ENCODE assay signal across 8 cellular contexts in genomic region chr12:43758728-43759563, GRCh38. TPM values are rescaled to one million over a fixed set of nuclear protein-coding genes. Genes with fewer than 3 reads are reported as not detected.
DNase-seq lines count a peak whose midpoint lies in the region; ATAC-seq and TF ChIP-seq lines count a peak whose summit lies in the region.

IRAK4 (plus strand) TSS chr12:43758951; CDS start chr12:43768112, 9,161 bp downstream.
PUS7L (minus strand) TSS chr12:43758790; CDS start chr12:43755245, 3,545 bp downstream.

- POLR2A ChIA-PET in activated CD4-positive, alpha-beta T cell treated with anti-CD3 and anti-CD28 coated beads, Interleukin-2, amount 10 ng/mL, durations not matched to agents 7 days and 5 days (lab: Charles Lee): interaction anchor here (1.6 kb wide), 1 partner anchor 47 kb away, joined by 4 read pairs; the partner anchor contains the start of gene TWF1

- H3K4me2 ChIP-seq in BLaER1 treated with 17β-estradiol and CSF1 and Interleukin-3, amounts not matched to agents 10 nM and 100 nM: peak within 1 kb of the TSS; percentile 77 to 96 (median 91)

- DNase-seq in NCI-H69 (lab: John Stamatoyannopoulos, UW) (peak; percentile 100), coronary artery (ENCODE audit: low spot score) (peak; percentile 97), left colon (peak; percentile 95 to 97)
- DNase-seq in activated CD4-positive, alpha-beta T cell treated with anti-CD3 and anti-CD28 coated beads, Interleukin-2, amount 10 ng/mL, durations not matched to agents 7 days and 5 days: peak; percentile 95
- DNase-seq in stimulated activated CD4-positive, alpha-beta T cell treated with anti-CD3 and anti-CD28 coated beads, Interleukin-2, amount 100 ng/mL, for 24 hours: peak; percentile 94 to 95

- peak within 1 kb of the TSS; percentile 82 to 93 (median 89) for H3K27ac ChIP-seq in BLaER1 treated with 17β-estradiol and CSF1 and Interleukin-3, amounts not matched to agents 10 nM and 100 nM
- H3K27ac ChIP-seq in coronary artery: peak within 1 kb of the TSS; percentile 51 to 83

- peak within 1 kb of the TSS; percentile 76 to 89 (median 82) for H3K4me3 ChIP-seq in BLaER1 treated with 17β-estradiol and CSF1 and Interleukin-3, amounts not matched to agents 10 nM and 100 nM
- H3K4me3 ChIP-seq in coronary artery: peak within 1 kb of the TSS; percentile 81

- CTCF ChIA-PET in activated CD4-positive, alpha-beta T cell treated with anti-CD3 and anti-CD28 coated beads, Interleukin-2, amount 10 ng/mL, durations not matched to agents 7 days and 5 days (lab: Charles Lee): interaction anchor here (1.0 to 1.6 kb wide), 4 partner anchors 10 to 27 kb away, joined by 3 to 5 read pairs (median 4); no protein-coding TSS in a partner anchor

- peak within 1 kb of the TSS; percentile 99 for H3K4me3 Mint-ChIP-seq in activated CD4-positive, alpha-beta T cell treated with anti-CD3 and anti-CD28 coated beads, Interleukin-2, amount 10 ng/mL, durations not matched to agents 7 days and 5 days

- peaks cover 14 to 27% (median 19%) of the 10 kb centered on the region in 11 experiments; a peak in 20 of 22 replicates for H3K36me3 ChIP-seq in BLaER1 treated with 17β-estradiol and CSF1 and Interleukin-3, amounts not matched to agents 10 nM and 100 nM

- H4K20me1 ChIP-seq in BLaER1 treated with 17β-estradiol and CSF1 and Interleukin-3, amounts not matched to agents 10 nM and 100 nM: peaks cover 0 to 23% (median 0%) of the 10 kb centered on the region in 11 experiments; a peak in 8 of 22 replicates

- TF ChIP-seq CTCF in coronary artery (IDR thresholded peaks at IDR 0.05): no peak

- peak; percentile 97 for ATAC-seq in GM19324 (IDR thresholded peaks at IDR 0.05; ENCODE audit: low FRiP score, unreplicated experiment)
- ATAC-seq in HG03469 (IDR thresholded peaks at IDR 0.05; ENCODE audit: unreplicated experiment): peak; percentile 97
- ATAC-seq in left colon: peak; percentile 97

- no peaks in the 10 kb centered on the region; a peak in 1 of 22 replicates for H3K9me3 ChIP-seq in BLaER1 treated with 17β-estradiol and CSF1 and Interleukin-3, amounts not matched to agents 10 nM and 100 nM (replicated peaks in 1 of 11)

- peak within 1 kb of the TSS; percentile 83 to 92 (median 88) for H3K9ac ChIP-seq in BLaER1 treated with 17β-estradiol and CSF1 and Interleukin-3, amounts not matched to agents 10 nM and 100 nM

- peaks cover 24 to 52% (median 42%) of the 10 kb centered on the region in 10 experiments for H3K4me1 ChIP-seq in BLaER1 treated with 17β-estradiol and CSF1 and Interleukin-3, amounts not matched to agents 10 nM and 100 nM

- no peaks in the 10 kb centered on the region for H3K27me3 Mint-ChIP-seq in activated CD4-positive, alpha-beta T cell treated with anti-CD3 and anti-CD28 coated beads, Interleukin-2, amount 10 ng/mL, durations not matched to agents 7 days and 5 days

- peaks cover 72% of the 10 kb centered on the region for H3K4me1 Mint-ChIP-seq in activated CD4-positive, alpha-beta T cell treated with anti-CD3 and anti-CD28 coated beads, Interleukin-2, amount 10 ng/mL, durations not matched to agents 7 days and 5 days

- H3K9me3 Mint-ChIP-seq in activated CD4-positive, alpha-beta T cell treated with anti-CD3 and anti-CD28 coated beads, Interleukin-2, amount 10 ng/mL, durations not matched to agents 7 days and 5 days: peaks cover 8% of the 10 kb centered on the region

- no peaks in the 10 kb centered on the region for H3K27me3 ChIP-seq in BLaER1 treated with 17β-estradiol and CSF1 and Interleukin-3, amounts not matched to agents 10 nM and 100 nM

- intact Hi-C loops in left colon (cut with DNase I, micrococcal nuclease): loop anchor here in 1 of 2 donors (10.0 kb wide), 1 partner anchor 46 kb away; the partner anchor contains the start of gene TWF1

- peak within 1 kb of the TSS; percentile 100 for H3K27ac Mint-ChIP-seq in activated CD4-positive, alpha-beta T cell treated with anti-CD3 and anti-CD28 coated beads, Interleukin-2, amount 10 ng/mL, durations not matched to agents 7 days and 5 days

- H3K36me3 Mint-ChIP-seq in activated CD4-positive, alpha-beta T cell treated with anti-CD3 and anti-CD28 coated beads, Interleukin-2, amount 10 ng/mL, durations not matched to agents 7 days and 5 days (ENCODE audit: low read depth): peaks cover 56% of the 10 kb centered on the region

RNA-seq across cellular contexts. Expression of gene IRAK4, which starts in this region (rescaled TPM):
- total RNA-seq in activated CD4-positive, alpha-beta T cell treated with anti-CD3 and anti-CD28 coated beads, Interleukin-2, amount 10 ng/mL, durations not matched to agents 7 days and 5 days: 10 to 100 TPM; 39.0 to 41.4 TPM
- 10 to 100 TPM; 17.3 to 19.4 TPM for total RNA-seq in left colon

RNA-seq across cellular contexts. Expression of gene PUS7L, which starts in this region (rescaled TPM):
- total RNA-seq in activated CD4-positive, alpha-beta T cell treated with anti-CD3 and anti-CD28 coated beads, Interleukin-2, amount 10 ng/mL, durations not matched to agents 7 days and 5 days: 10 to 100 TPM; 17.4 to 22.4 TPM
- total RNA-seq in left colon: 10 to 100 TPM; 13.3 to 15.2 TPM

Comparison
In these comparisons a context has a peak if more than half of its experiments do, and no peak if none do; other contexts are left out.
1. Peak in every context shown above with its lines: DNase-seq, ATAC-seq, H3K4me3 ChIP-seq and H3K27ac ChIP-seq.